ENCODE assay signal across 8 cellular contexts in the genomic region with DNA sequence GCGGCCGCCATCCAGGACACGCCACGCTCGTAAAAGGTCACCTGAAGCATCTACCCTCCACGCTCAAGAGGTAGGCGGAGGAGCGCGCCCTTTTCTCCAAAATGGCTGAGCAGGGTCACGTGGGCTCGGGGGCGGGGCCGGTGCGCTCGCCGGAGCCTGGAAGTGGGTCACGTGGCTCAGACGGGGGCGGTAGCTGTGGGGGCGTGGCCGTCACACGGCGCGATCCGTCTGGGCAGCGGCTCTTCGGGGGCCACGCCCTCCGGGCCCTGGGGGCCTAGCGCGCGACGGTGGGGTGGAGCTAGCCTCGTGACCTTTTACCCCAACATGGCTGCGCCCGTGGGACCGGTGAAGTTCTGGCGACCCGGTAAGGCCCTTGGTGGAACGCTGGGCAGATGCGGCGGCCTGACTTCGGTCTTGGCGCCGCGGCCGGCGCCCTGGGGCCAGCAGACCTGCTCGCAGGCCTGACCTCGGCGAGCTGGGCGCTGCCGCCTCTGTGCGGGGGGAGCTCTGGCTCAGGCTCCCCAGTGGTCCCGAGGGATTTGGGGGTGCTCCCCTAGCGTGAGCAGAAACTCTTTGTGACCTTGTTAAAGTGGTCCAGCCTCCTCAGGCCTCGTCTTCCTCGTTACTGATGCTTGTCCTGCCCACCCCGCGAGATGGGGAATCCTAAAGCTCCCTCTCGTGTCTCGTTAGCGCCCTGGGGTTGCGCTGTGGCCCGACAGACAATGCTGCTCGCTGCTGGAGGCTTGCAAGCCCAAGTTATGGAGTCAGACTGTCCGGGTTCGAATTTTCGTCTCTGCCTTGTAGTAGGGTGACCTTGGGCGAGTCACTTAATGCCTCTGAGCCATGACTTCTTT. TPM values are rescaled to one million over a fixed set of nuclear protein-coding genes. Genes with fewer than 3 reads are reported as not detected.
DNase-seq lines count a peak whose midpoint lies in the region; ATAC-seq, FAIRE-seq and TF ChIP-seq lines count a peak whose summit lies in the region.

Gene DHX35 (plus strand): TSS at position 301 of the 854 bp plus-strand sequence. CDS start 24 bp downstream, at position 325.

- peak within 1 kb of the TSS; percentile 94 for H3K27ac Mint-ChIP-seq in T-helper 17 cell

- H3K4me1 Mint-ChIP-seq in T-helper 17 cell: peaks cover 18% of the 10 kb centered on the region

- ATAC-seq in HG02884 (IDR thresholded peaks at IDR 0.05; ENCODE audit: unreplicated experiment) (peak; percentile 93), T-helper 17 cell (peak; percentile 99), left ventricle myocardium superior (peak; percentile 100), psoas muscle (peak; percentile 100)

- H3K27me3 Mint-ChIP-seq in T-helper 17 cell: no peaks in the 10 kb centered on the region

- H3K36me3 Mint-ChIP-seq in T-helper 17 cell (ENCODE audit: low read depth): peaks cover 2% of the 10 kb centered on the region

- H3K36me3 ChIP-seq in psoas muscle (ENCODE audit: insufficient read depth in 1 of 2, low read depth in 1 of 2): peaks cover 0 to 4% of the 10 kb centered on the region in 2 donors

- peak within 1 kb of the TSS; percentile 89 for H3K27ac ChIP-seq in psoas muscle

- H3K4me1 ChIP-seq in psoas muscle: peaks cover 8% of the 10 kb centered on the region

- peak; percentile 87 for FAIRE-seq in urothelium cell line (lab: Jason Lieb, UNC)

- intact Hi-C loops in left ventricle myocardium superior (cut with micrococcal nuclease) (no loop called here), psoas muscle (cut with DNase I) (no loop called here)

- H3K4me3 Mint-ChIP-seq in T-helper 17 cell: peak within 1 kb of the TSS; percentile 93

- DNase-seq in GM13977 (ENCODE audit: low spot score): peak; percentile 99
- peak; percentile 87 for DNase-seq in NCI-H1694 (lab: John Stamatoyannopoulos, UW)
- peak; percentile 98 to 99 (median 99) for DNase-seq in T-helper 17 cell
- peak; percentile 56 to 98 (median 95) for DNase-seq in amygdala (lab: John Stamatoyannopoulos, UW)
- DNase-seq in left ventricle myocardium superior: peak; percentile 100
- DNase-seq in psoas muscle: peak; percentile 99
- peak; percentile 100 for DNase-seq in urothelium cell line (ENCODE audit: low spot score)

- H3K4me3 ChIP-seq in psoas muscle: peak within 1 kb of the TSS; percentile 94

- in situ Hi-C loops in GM13977 (cut with MboI; ENCODE audit: low pct_unique_long_range_greater_than_20kb, low sequenced_read_pairs, unreplicated experiment): no loop called here

- WGBS in psoas muscle, 3 donors: 0 to 1% (median 0%) methylated on average over 62 to 70 of the region's 70 CpGs

- H3K9me3 ChIP-seq in T-helper 17 cell (ENCODE audit: control insufficient read depth, low read length, poor library complexity, severe bottlenecking) (no peaks in the 10 kb centered on the region), psoas muscle (no peaks in the 10 kb centered on the region)

- TF ChIP-seq CTCF in GM13977 (IDR thresholded peaks at IDR 0.05; ENCODE audit: extremely low read depth, insufficient read depth, missing control alignments) (peak; percentile 34), psoas muscle (IDR thresholded peaks at IDR 0.05) (peak; percentile 17)

- no peaks in the 10 kb centered on the region for H3K27me3 ChIP-seq in psoas muscle (ENCODE audit: insufficient read depth in 3 of 3, low read length in 2 of 3)

RNA-seq across cellular contexts. Expression of gene DHX35, which starts in this region (rescaled TPM):
- total RNA-seq in T-helper 17 cell (1 to 10 TPM; 8.0 to 9.9 TPM), left ventricle myocardium superior (15.4 TPM), psoas muscle (1 to 10 TPM; 3.4 to 6.8 (median 5.5) TPM)
- 10 to 100 TPM in 1 of 3 donors, 1 to 10 TPM in 2; 5.8 to 11.9 (median 9.1) TPM for polyA plus RNA-seq in psoas muscle

Comparison
In these comparisons a context has a peak if more than half of its experiments do, and no peak if none do; other contexts are left out.
1. Peak in every context shown above with its lines: DNase-seq, ATAC-seq, H3K4me3 ChIP-seq and H3K27ac ChIP-seq.